20 cellular contexts compared by ENCODE assay signal in genomic region chr6:141531040-141531439, GRCh38.
DNase-seq lines count a peak whose midpoint lies in the region; ATAC-seq, FAIRE-seq and TF ChIP-seq lines count a peak whose summit lies in the region.
"Had no signal": no experiment of that assay in that cellular context is flagged by ENCODE, and none has a peak within 500 bp of the region (broad histone marks: within the 10 kb centered on the region; RNA-seq: fewer than 3 reads in every experiment).

No MANE protein-coding gene starts in this region.

- no peak overlapping the region for H2AFZ ChIP-seq in HepG2 (ENCODE audit: low read length)

- ATAC-seq in HepG2 = peak; percentile 49
- ATAC-seq in stimulated activated effector memory CD8-positive, alpha-beta T cell treated with anti-CD3 and anti-CD28 coated beads, Interleukin-12 subunit alpha, Interleukin-12 subunit beta, amount 100 ng/mL, for 72 hours = peak; percentile 13
- ATAC-seq: A549; CD8-positive, alpha-beta T cell had no signal

- no peak for TF ChIP-seq CTCF in HepG2 (CRISPR knock-in tag; IDR thresholded peaks at IDR 0.05)
- TF ChIP-seq CTCF in sigmoid colon (IDR thresholded peaks at IDR 0.05) = no peak

- CTCF ChIA-PET in HepG2 (lab: Yijun Ruan, JAX; ENCODE audit: low intra/inter-chr PET ratio, low total read pairs) = no interaction called here

- H3K9me3 Mint-ChIP-seq in stimulated activated effector memory CD8-positive, alpha-beta T cell treated with anti-CD3 and anti-CD28 coated beads, Interleukin-12 subunit alpha, Interleukin-12 subunit beta, amount 100 ng/mL, for 72 hours = no peaks in the 10 kb centered on the region
- H3K9me3 Mint-ChIP-seq: CD4-positive, alpha-beta T cell; CD8-positive, alpha-beta T cell had no signal

- H3K9ac ChIP-seq in HepG2 (ENCODE audit: insufficient read depth, low read depth, low read length) = no peak overlapping the region
- H3K9ac ChIP-seq: BLaER1 treated with 17β-estradiol and CSF1 and Interleukin-3, amounts not matched to agents 10 nM and 100 nM had no signal

- H3K4me1 Mint-ChIP-seq in stimulated activated effector memory CD8-positive, alpha-beta T cell treated with anti-CD3 and anti-CD28 coated beads, Interleukin-12 subunit alpha, Interleukin-12 subunit beta, amount 100 ng/mL, for 72 hours = no peaks in the 10 kb centered on the region
- H3K4me1 Mint-ChIP-seq: B cell had no signal

- no peak overlapping the region for H3K4me3 Mint-ChIP-seq in stimulated activated effector memory CD8-positive, alpha-beta T cell treated with anti-CD3 and anti-CD28 coated beads, Interleukin-12 subunit alpha, Interleukin-12 subunit beta, amount 100 ng/mL, for 72 hours
- H3K4me3 Mint-ChIP-seq: B cell; CD4-positive, alpha-beta T cell; CD8-positive, alpha-beta T cell had no signal

- no peak overlapping the region for H3K4me2 ChIP-seq in HepG2 (ENCODE audit: low read depth, low read length)
- H3K4me2 ChIP-seq: A549; BLaER1 treated with 17β-estradiol and CSF1 and Interleukin-3, amounts not matched to agents 10 nM and 100 nM had no signal

- FAIRE-seq in HepG2 (lab: Jason Lieb, UNC) = no peak
- FAIRE-seq: A549, D721Med, GM12891, GM19239 had no signal

- BruUV-seq in HepG2 (replicated peaks; lab: Mats Ljungman, UMichigan) = no TSS peak

- POLR2A ChIA-PET in HepG2 (lab: Yijun Ruan, JAX) = no interaction called here

- TF ChIP-seq RAD21 in HepG2 (CRISPR knock-in tag; IDR thresholded peaks at IDR 0.05) = no peak

- no peak for TF ChIP-seq EP300 in HepG2 (IDR thresholded peaks at IDR 0.05; ENCODE audit: low read depth in 2 of 2, low read length in 2 of 2)
- TF ChIP-seq EP300 in HepG2 (CRISPR knock-in tag; IDR thresholded peaks at IDR 0.05; ENCODE audit: borderline replicate concordance) = no peak
- no peak for TF ChIP-seq EP300 in sigmoid colon (IDR thresholded peaks at IDR 0.05)

- intact Hi-C loops in HepG2 (cut with micrococcal nuclease; ENCODE audit: unreplicated experiment) = no loop called here
- intact Hi-C loops in sigmoid colon (cut with DNase I) = no loop called here

- peaks cover 15% of the 10 kb centered on the region for H3K4me1 ChIP-seq in HepG2 (ENCODE audit: insufficient read depth, low read length)
- H3K4me1 ChIP-seq in sigmoid colon = no peaks in the 10 kb centered on the region
- H3K4me1 ChIP-seq: A549; BLaER1 treated with 17β-estradiol and CSF1 and Interleukin-3, amounts not matched to agents 10 nM and 100 nM; Caco-2 had no signal

- no peaks in the 10 kb centered on the region for H3K79me2 ChIP-seq in HepG2 (ENCODE audit: insufficient read depth, low read length)

- no peaks in the 10 kb centered on the region for H4K20me1 ChIP-seq in HepG2 (ENCODE audit: insufficient read depth, low read length)
- H4K20me1 ChIP-seq: BLaER1 treated with 17β-estradiol and CSF1 and Interleukin-3, amounts not matched to agents 10 nM and 100 nM had no signal

- H3K36me3 Mint-ChIP-seq in stimulated activated effector memory CD8-positive, alpha-beta T cell treated with anti-CD3 and anti-CD28 coated beads, Interleukin-12 subunit alpha, Interleukin-12 subunit beta, amount 100 ng/mL, for 72 hours = no peaks in the 10 kb centered on the region
- H3K36me3 Mint-ChIP-seq: CD8-positive, alpha-beta T cell had no signal

- no peaks in the 10 kb centered on the region for H3K36me3 ChIP-seq in HepG2 (replicated peaks in 1 of 2; ENCODE audit: control insufficient read depth in 1 of 2, insufficient read depth in 2 of 2, low read length in 2 of 2)
- no peaks in the 10 kb centered on the region for H3K36me3 ChIP-seq in sigmoid colon

- H3K9me3 ChIP-seq in HepG2 (ENCODE audit: low read length) (no peaks in the 10 kb centered on the region), sigmoid colon (no peaks in the 10 kb centered on the region)
- H3K9me3 ChIP-seq: A549, Caco-2 had no signal

- no peak overlapping the region for H3K27ac Mint-ChIP-seq in stimulated activated effector memory CD8-positive, alpha-beta T cell treated with anti-CD3 and anti-CD28 coated beads, Interleukin-12 subunit alpha, Interleukin-12 subunit beta, amount 100 ng/mL, for 72 hours
- H3K27ac Mint-ChIP-seq: B cell; CD4-positive, alpha-beta T cell; CD8-positive, alpha-beta T cell had no signal

- in situ Hi-C loops in HepG2 (cut with HindIII; ENCODE audit: extremely low pct_ligation_motif_present, low pct_unique_long_range_greater_than_20kb) = no loop called here

- H3K4me3 ChIP-seq in HepG2 (replicated peaks in 1 of 3; ENCODE audit: insufficient read depth in 1 of 3, low read depth in 2 of 3, low read length in 3 of 3) = no peak overlapping the region
- no peak overlapping the region for H3K4me3 ChIP-seq in sigmoid colon
- H3K4me3 ChIP-seq: A549; BLaER1 treated with 17β-estradiol and CSF1 and Interleukin-3, amounts not matched to agents 10 nM and 100 nM had no signal

- TF ChIP-seq POLR2A in HepG2 (IDR thresholded peaks at IDR 0.05; ENCODE audit: insufficient read depth in 1 of 2, low read depth in 2 of 2, low read length in 2 of 2) (no peak), sigmoid colon (IDR thresholded peaks at IDR 0.05) (no peak)

- DNase-seq in HepG2 (ENCODE audit: low spot score) (no peak), sigmoid colon (peak; percentile 53), NCI-H2029 treated with DMSO at 0.1 percent for 48 hours (lab: John Stamatoyannopoulos, UW) (no peak), NCI-H2171 (lab: John Stamatoyannopoulos, UW) (no peak)
- DNase-seq in stimulated activated effector memory CD8-positive, alpha-beta T cell treated with anti-CD3 and anti-CD28 coated beads, Interleukin-12 subunit alpha, Interleukin-12 subunit beta, amount 100 ng/mL, for 72 hours (ENCODE audit: low spot score in 2 of 2) = no peak
- DNase-seq: AML-193; Caco-2; Calu3; CD4-positive, alpha-beta T cell; CD8-positive, alpha-beta T cell; DMS79 treated with DMSO at 0.1 percent for 48 hours; GF-D8 had no signal

- H3K27me3 ChIP-seq in HepG2 (ENCODE audit: control insufficient read depth in 1 of 2, insufficient read depth in 2 of 2, low read length in 2 of 2) (no peaks in the 10 kb centered on the region), sigmoid colon (no peaks in the 10 kb centered on the region)
- H3K27me3 ChIP-seq: BLaER1 treated with 17β-estradiol and CSF1 and Interleukin-3, amounts not matched to agents 10 nM and 100 nM had no signal

- H3K27ac ChIP-seq in HepG2 (ENCODE audit: extremely low read length, insufficient read depth, low read length) (no peak overlapping the region), sigmoid colon (no peak overlapping the region)
- H3K27ac ChIP-seq: 22Rv1; A549; BLaER1 treated with 17β-estradiol and CSF1 and Interleukin-3, amounts not matched to agents 10 nM and 100 nM; C4-2B had no signal

- 17% methylated on average over 1 of the region's 5 CpGs for WGBS in HepG2 (ENCODE audit: low lambda C conversion rate)
- 81 to 92% methylated on average over 5 of the region's 5 CpGs for WGBS in sigmoid colon, 2 donors

TF ChIP-seq in HepG2, 621 proteins besides CTCF, POLR2A, EP300 and RAD21:
- TF ChIP-seq IRF9 (CRISPR knock-in tag; IDR thresholded peaks at IDR 0.05; ENCODE audit: borderline replicate concordance) = no peak
- no peak for TF ChIP-seq ZNF703 (CRISPR knock-in tag; IDR thresholded peaks at IDR 0.05; ENCODE audit: borderline replicate concordance)
- TF ChIP-seq ZNF687 (CRISPR knock-in tag; IDR thresholded peaks at IDR 0.05) = peak; percentile 15; the same call in 1 of the 2 replicates
